ENCODE assay signal across 11 cellular contexts in the genomic region with DNA sequence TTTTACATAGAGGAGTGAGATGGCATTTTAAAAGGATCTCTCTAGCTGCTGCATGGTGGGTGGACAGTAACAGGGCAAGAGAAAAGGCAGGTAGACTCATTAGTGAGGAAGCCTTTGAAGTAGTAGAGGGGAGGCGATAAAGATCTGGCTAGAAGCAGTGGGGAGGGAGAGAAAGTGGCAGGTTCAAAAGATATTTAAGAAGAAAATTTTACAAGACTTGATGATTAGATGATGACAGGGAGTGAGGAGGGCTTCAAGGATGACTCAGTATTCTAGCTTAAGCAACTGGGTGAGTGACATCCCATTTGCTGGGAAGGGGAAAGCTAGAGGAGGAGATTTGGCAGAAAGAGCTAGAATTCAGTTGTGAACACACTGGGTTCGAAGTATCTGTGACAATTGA.
DNase-seq lines count a peak whose midpoint lies in the region; ATAC-seq and TF ChIP-seq lines count a peak whose summit lies in the region.
"Had no signal": no experiment of that assay in that cellular context is flagged by ENCODE, and none has a peak within 500 bp of the region (broad histone marks: within the 10 kb centered on the region; RNA-seq: fewer than 3 reads in every experiment).

No MANE protein-coding gene starts in this region.

- TF ChIP-seq CTCF in NB4 (IDR thresholded peaks at IDR 0.05; ENCODE audit: low read depth, low read length) = no peak

- H3K27ac ChIP-seq in caudate nucleus (ENCODE audit: low read depth, low read length) = peak overlapping the region; percentile 49
- H3K27ac ChIP-seq: parathyroid adenoma, Peyer's patch had no signal

- no peak for DNase-seq in activated T-cell treated with anti-CD3 and anti-CD28 coated beads, Interleukin-2, amount 50 U/mL, for 24 hours
- DNase-seq in activated T-cell treated with anti-CD3 and anti-CD28 coated beads, Interleukin-2, amount 50 U/mL, for 48 hours = no peak
- DNase-seq in NB4 (ENCODE audit: low read depth) (peak; percentile 51), caudate nucleus (lab: John Stamatoyannopoulos, UW) (peak in 6 of 61 donors; percentile 10 to 64 (median 31)), putamen (ENCODE audit: low spot score) (peak; percentile 62), germinal center (ENCODE audit: low spot score) (no peak)
- no peak for DNase-seq in activated CD8-positive, alpha-beta memory T cell treated with anti-CD3 and anti-CD28 coated beads for 24 hours
- DNase-seq: activated gamma-delta T cell had no signal

- no peak for ATAC-seq in GM18505 (IDR thresholded peaks at IDR 0.05; ENCODE audit: unreplicated experiment)

- no peak overlapping the region for H3K4me3 Mint-ChIP-seq in activated T-cell treated with anti-CD3 and anti-CD28 coated beads, Interleukin-2, amount 50 U/mL, for 24 hours

- TF ChIP-seq POLR2A in NB4 (IDR thresholded peaks at IDR 0.05; ENCODE audit: extremely low read depth, insufficient read length) = no peak
- no peak for TF ChIP-seq POLR2A in GM18505 (IDR thresholded peaks at IDR 0.05; ENCODE audit: borderline replicate concordance, extremely low read depth, insufficient read depth, insufficient read length)

- no peaks in the 10 kb centered on the region for H3K9me3 Mint-ChIP-seq in activated T-cell treated with anti-CD3 and anti-CD28 coated beads, Interleukin-2, amount 50 U/mL, for 24 hours

- peak overlapping the region; percentile 74 for H3K27ac Mint-ChIP-seq in activated T-cell treated with anti-CD3 and anti-CD28 coated beads, Interleukin-2, amount 50 U/mL, for 24 hours

- peaks cover 43% of the 10 kb centered on the region for H3K4me1 Mint-ChIP-seq in activated T-cell treated with anti-CD3 and anti-CD28 coated beads, Interleukin-2, amount 50 U/mL, for 24 hours (ENCODE audit: low read depth)

- no peaks in the 10 kb centered on the region for H3K27me3 Mint-ChIP-seq in activated T-cell treated with anti-CD3 and anti-CD28 coated beads, Interleukin-2, amount 50 U/mL, for 24 hours

- peaks cover 9% of the 10 kb centered on the region for H3K36me3 Mint-ChIP-seq in activated T-cell treated with anti-CD3 and anti-CD28 coated beads, Interleukin-2, amount 50 U/mL, for 24 hours (ENCODE audit: low read depth)

- no peak overlapping the region for H3K4me3 ChIP-seq in NB4 (ENCODE audit: low read depth, low read length)
- H3K4me3 ChIP-seq: Peyer's patch had no signal

Comparison
In these comparisons a context has a peak if more than half of its experiments do, and no peak if none do; other contexts are left out.
1. DNase-seq: peak in NB4 (single experiment) and putamen (single experiment); none in activated T-cell treated with anti-CD3 and anti-CD28 coated beads, Interleukin-2, amount 50 U/mL, for 24 hours (single experiment), activated T-cell treated with anti-CD3 and anti-CD28 coated beads, Interleukin-2, amount 50 U/mL, for 48 hours (0 of 2), activated CD8-positive, alpha-beta memory T cell treated with anti-CD3 and anti-CD28 coated beads for 24 hours (single experiment) and germinal center (single experiment).